In the genomic region with DNA sequence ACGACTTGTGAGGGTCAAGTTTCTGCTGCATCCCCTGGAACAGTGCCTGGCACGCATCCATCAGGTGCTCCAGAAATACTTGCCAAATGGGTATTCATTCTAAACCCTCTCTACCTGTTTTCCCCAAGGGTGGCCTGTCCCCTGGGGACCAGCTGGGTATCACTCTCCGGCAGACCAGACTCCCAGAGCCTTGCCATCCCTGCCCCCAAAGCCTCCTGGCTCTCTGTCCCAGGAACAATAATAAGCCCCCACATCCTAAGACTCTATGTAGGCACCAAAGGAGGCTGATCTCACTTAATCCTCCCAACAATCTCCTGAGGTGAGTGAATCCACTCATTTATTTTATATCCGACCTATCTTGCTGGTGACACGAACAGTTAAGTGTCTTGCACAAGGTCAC, we compare ENCODE assay signal across 12 cellular contexts.
A peak's percentile ranks its signal among the peaks of the same experiment; 100 is the strongest.
DNase-seq lines count a peak whose midpoint lies in the region; ATAC-seq and TF ChIP-seq lines count a peak whose summit lies in the region.
"Had no signal": no experiment of that assay in that cellular context is flagged by ENCODE, and none has a peak within 500 bp of the region (broad histone marks: within the 10 kb centered on the region; RNA-seq: fewer than 3 reads in every experiment).

No MANE protein-coding gene starts in this region.

- H3K36me3 ChIP-seq in ascending aorta (no peaks in the 10 kb centered on the region), MG63 (no peaks in the 10 kb centered on the region)
- H3K36me3 ChIP-seq: SJSA1 had no signal

- H3K4me3 Mint-ChIP-seq in natural killer cell: no peak overlapping the region
- no peak overlapping the region for H3K4me3 Mint-ChIP-seq in natural killer cell treated with Interleukin-12 subunit alpha and Interleukin-12 subunit beta and Interleukin-15 and Interleukin-18, amount 100 ng/mL, for 72 hours
- H3K4me3 Mint-ChIP-seq in nephron: no peak overlapping the region
- H3K4me3 Mint-ChIP-seq in T-helper 2 cell treated with Interferon-gamma antibody and Interleukin-4, amounts not matched to agents 5 μg/mL and 100 μg/mL, for 36 hours: no peak overlapping the region
- no peak overlapping the region for H3K4me3 Mint-ChIP-seq in activated CD8-positive, alpha-beta T cell treated with anti-CD3 and anti-CD28 coated beads for 36 hours
- H3K4me3 Mint-ChIP-seq in stimulated activated naive CD8-positive, alpha-beta T cell treated with anti-CD3 and anti-CD28 coated beads, Interleukin-15, amount 100 ng/mL, for 72 hours: no peak overlapping the region

- no peaks in the 10 kb centered on the region for H3K36me3 Mint-ChIP-seq in natural killer cell
- H3K36me3 Mint-ChIP-seq in natural killer cell treated with Interleukin-12 subunit alpha and Interleukin-12 subunit beta and Interleukin-15 and Interleukin-18, amount 100 ng/mL, for 72 hours: no peaks in the 10 kb centered on the region
- H3K36me3 Mint-ChIP-seq in nephron (ENCODE audit: low read depth): no peaks in the 10 kb centered on the region
- no peaks in the 10 kb centered on the region for H3K36me3 Mint-ChIP-seq in T-helper 2 cell treated with Interferon-gamma antibody and Interleukin-4, amounts not matched to agents 5 μg/mL and 100 μg/mL, for 36 hours (ENCODE audit: low read depth)
- H3K36me3 Mint-ChIP-seq in activated CD8-positive, alpha-beta T cell treated with anti-CD3 and anti-CD28 coated beads for 36 hours (ENCODE audit: low read depth): no peaks in the 10 kb centered on the region

- TF ChIP-seq CTCF in natural killer cell (IDR thresholded peaks at IDR 0.05) (no peak), ascending aorta (IDR thresholded peaks at IDR 0.05) (no peak), nephron (IDR thresholded peaks at IDR 0.05; ENCODE audit: unreplicated experiment in 3 of 3) (no peak)
- TF ChIP-seq CTCF in activated CD8-positive, alpha-beta T cell treated with anti-CD3 and anti-CD28 coated beads for 36 hours (IDR thresholded peaks at IDR 0.05): no peak

- H3K27ac Mint-ChIP-seq in natural killer cell (peak overlapping the region; percentile 41 to 66), nephron (peak overlapping the region in 2 of 3 experiments; percentile 50 to 58)
- H3K27ac Mint-ChIP-seq in natural killer cell treated with Interleukin-12 subunit alpha and Interleukin-12 subunit beta and Interleukin-15 and Interleukin-18, amount 100 ng/mL, for 72 hours: peak overlapping the region in 1 of 2 donors; percentile 5
- no peak overlapping the region for H3K27ac Mint-ChIP-seq in T-helper 2 cell treated with Interferon-gamma antibody and Interleukin-4, amounts not matched to agents 5 μg/mL and 100 μg/mL, for 36 hours
- no peak overlapping the region for H3K27ac Mint-ChIP-seq in activated CD8-positive, alpha-beta T cell treated with anti-CD3 and anti-CD28 coated beads for 36 hours
- peak overlapping the region in 1 of 2 donors; percentile 37 for H3K27ac Mint-ChIP-seq in stimulated activated naive CD8-positive, alpha-beta T cell treated with anti-CD3 and anti-CD28 coated beads, Interleukin-15, amount 100 ng/mL, for 72 hours

- CTCF ChIA-PET in activated CD8-positive, alpha-beta T cell treated with anti-CD3 and anti-CD28 coated beads for 36 hours (lab: Charles Lee): no interaction called here

- ATAC-seq in natural killer cell: no peak
- no peak for ATAC-seq in natural killer cell treated with Interleukin-12 subunit alpha and Interleukin-12 subunit beta and Interleukin-15 and Interleukin-18, amount 100 ng/mL, for 72 hours
- ATAC-seq in activated CD8-positive, alpha-beta T cell treated with anti-CD3 and anti-CD28 coated beads for 36 hours: no peak
- no peak for ATAC-seq in stimulated activated naive CD8-positive, alpha-beta T cell treated with anti-CD3 and anti-CD28 coated beads, Interleukin-15, amount 100 ng/mL, for 72 hours

- POLR2A ChIA-PET in activated CD8-positive, alpha-beta T cell treated with anti-CD3 and anti-CD28 coated beads for 36 hours (lab: Charles Lee): interaction anchor here (3.9 kb wide), 1 partner anchor 11 kb away, joined by 16 read pairs; no protein-coding TSS in a partner anchor

- peaks cover 51 to 80% of the 10 kb centered on the region in 2 donors for H3K4me1 ChIP-seq in ascending aorta

- H3K9me3 ChIP-seq in ascending aorta (no peaks in the 10 kb centered on the region), MG63 (no peaks in the 10 kb centered on the region)
- H3K9me3 ChIP-seq: SJSA1 had no signal

- intact Hi-C loops in natural killer cell (cut with micrococcal nuclease) (no loop called here), ascending aorta (cut with DNase I) (no loop called here)
- intact Hi-C loops in activated CD8-positive, alpha-beta T cell treated with anti-CD3 and anti-CD28 coated beads for 36 hours (cut with micrococcal nuclease): no loop called here

- H3K4me3 ChIP-seq in ascending aorta: no peak overlapping the region
- H3K4me3 ChIP-seq in MG63: no peak overlapping the region
- H3K4me3 ChIP-seq: SJSA1 had no signal

- H3K9me3 Mint-ChIP-seq in natural killer cell: no peaks in the 10 kb centered on the region
- no peaks in the 10 kb centered on the region for H3K9me3 Mint-ChIP-seq in natural killer cell treated with Interleukin-12 subunit alpha and Interleukin-12 subunit beta and Interleukin-15 and Interleukin-18, amount 100 ng/mL, for 72 hours
- H3K9me3 Mint-ChIP-seq in nephron: no peaks in the 10 kb centered on the region
- H3K9me3 Mint-ChIP-seq in T-helper 2 cell treated with Interferon-gamma antibody and Interleukin-4, amounts not matched to agents 5 μg/mL and 100 μg/mL, for 36 hours: no peaks in the 10 kb centered on the region
- no peaks in the 10 kb centered on the region for H3K9me3 Mint-ChIP-seq in activated CD8-positive, alpha-beta T cell treated with anti-CD3 and anti-CD28 coated beads for 36 hours
- H3K9me3 Mint-ChIP-seq in stimulated activated naive CD8-positive, alpha-beta T cell treated with anti-CD3 and anti-CD28 coated beads, Interleukin-15, amount 100 ng/mL, for 72 hours: no peaks in the 10 kb centered on the region

- H3K4me1 Mint-ChIP-seq in natural killer cell (peaks cover 86 to 95% of the 10 kb centered on the region in 2 donors), nephron (peaks cover 90% of the 10 kb centered on the region)
- peaks cover 69 to 84% of the 10 kb centered on the region in 2 donors for H3K4me1 Mint-ChIP-seq in natural killer cell treated with Interleukin-12 subunit alpha and Interleukin-12 subunit beta and Interleukin-15 and Interleukin-18, amount 100 ng/mL, for 72 hours (ENCODE audit: low read depth in 2 of 2)
- peaks cover 21% of the 10 kb centered on the region for H3K4me1 Mint-ChIP-seq in T-helper 2 cell treated with Interferon-gamma antibody and Interleukin-4, amounts not matched to agents 5 μg/mL and 100 μg/mL, for 36 hours (ENCODE audit: low read depth)
- peaks cover 77% of the 10 kb centered on the region for H3K4me1 Mint-ChIP-seq in activated CD8-positive, alpha-beta T cell treated with anti-CD3 and anti-CD28 coated beads for 36 hours (ENCODE audit: low read depth)
- H3K4me1 Mint-ChIP-seq in stimulated activated naive CD8-positive, alpha-beta T cell treated with anti-CD3 and anti-CD28 coated beads, Interleukin-15, amount 100 ng/mL, for 72 hours: peaks cover 90% of the 10 kb centered on the region

- H3K27ac ChIP-seq in ascending aorta: peak overlapping the region; percentile 85 to 95

- no peaks in the 10 kb centered on the region for H3K27me3 ChIP-seq in ascending aorta
- no peaks in the 10 kb centered on the region for H3K27me3 ChIP-seq in MG63
- H3K27me3 ChIP-seq: SJSA1 had no signal

- H3K27me3 Mint-ChIP-seq in natural killer cell (ENCODE audit: low read depth in 2 of 2) (no peaks in the 10 kb centered on the region), nephron (ENCODE audit: low read depth) (no peaks in the 10 kb centered on the region)
- H3K27me3 Mint-ChIP-seq in natural killer cell treated with Interleukin-12 subunit alpha and Interleukin-12 subunit beta and Interleukin-15 and Interleukin-18, amount 100 ng/mL, for 72 hours: no peaks in the 10 kb centered on the region
- no peaks in the 10 kb centered on the region for H3K27me3 Mint-ChIP-seq in T-helper 2 cell treated with Interferon-gamma antibody and Interleukin-4, amounts not matched to agents 5 μg/mL and 100 μg/mL, for 36 hours (ENCODE audit: low read depth)
- H3K27me3 Mint-ChIP-seq in activated CD8-positive, alpha-beta T cell treated with anti-CD3 and anti-CD28 coated beads for 36 hours: no peaks in the 10 kb centered on the region
- no peaks in the 10 kb centered on the region for H3K27me3 Mint-ChIP-seq in stimulated activated naive CD8-positive, alpha-beta T cell treated with anti-CD3 and anti-CD28 coated beads, Interleukin-15, amount 100 ng/mL, for 72 hours

- DNase-seq in natural killer cell (no peak), ascending aorta (ENCODE audit: low spot score in 2 of 2) (no peak), MG63 (no peak)
- no peak for DNase-seq in natural killer cell treated with Interleukin-12 subunit alpha and Interleukin-12 subunit beta and Interleukin-15 and Interleukin-18, amount 100 ng/mL, for 72 hours (ENCODE audit: low spot score)
- DNase-seq in T-helper 2 cell treated with Interferon-gamma antibody and Interleukin-4, amounts not matched to agents 5 μg/mL and 100 μg/mL, for 36 hours (ENCODE audit: low spot score): no peak
- no peak for DNase-seq in activated CD8-positive, alpha-beta T cell treated with anti-CD3 and anti-CD28 coated beads for 36 hours
- DNase-seq in stimulated activated naive CD8-positive, alpha-beta T cell treated with anti-CD3 and anti-CD28 coated beads, Interleukin-15, amount 100 ng/mL, for 72 hours: no peak
- DNase-seq: DND-41, NCI-H187, occipital lobe had no signal

Comparison
In these comparisons a context has a peak if more than half of its experiments do, and no peak if none do; other contexts are left out.
1. H3K27ac Mint-ChIP-seq: peak in natural killer cell (2 of 2) and nephron (2 of 3); none in T-helper 2 cell treated with Interferon-gamma antibody and Interleukin-4, amounts not matched to agents 5 μg/mL and 100 μg/mL, for 36 hours (single experiment) and activated CD8-positive, alpha-beta T cell treated with anti-CD3 and anti-CD28 coated beads for 36 hours (single experiment).